8 cellular contexts compared by ENCODE assay signal in the genomic region with DNA sequence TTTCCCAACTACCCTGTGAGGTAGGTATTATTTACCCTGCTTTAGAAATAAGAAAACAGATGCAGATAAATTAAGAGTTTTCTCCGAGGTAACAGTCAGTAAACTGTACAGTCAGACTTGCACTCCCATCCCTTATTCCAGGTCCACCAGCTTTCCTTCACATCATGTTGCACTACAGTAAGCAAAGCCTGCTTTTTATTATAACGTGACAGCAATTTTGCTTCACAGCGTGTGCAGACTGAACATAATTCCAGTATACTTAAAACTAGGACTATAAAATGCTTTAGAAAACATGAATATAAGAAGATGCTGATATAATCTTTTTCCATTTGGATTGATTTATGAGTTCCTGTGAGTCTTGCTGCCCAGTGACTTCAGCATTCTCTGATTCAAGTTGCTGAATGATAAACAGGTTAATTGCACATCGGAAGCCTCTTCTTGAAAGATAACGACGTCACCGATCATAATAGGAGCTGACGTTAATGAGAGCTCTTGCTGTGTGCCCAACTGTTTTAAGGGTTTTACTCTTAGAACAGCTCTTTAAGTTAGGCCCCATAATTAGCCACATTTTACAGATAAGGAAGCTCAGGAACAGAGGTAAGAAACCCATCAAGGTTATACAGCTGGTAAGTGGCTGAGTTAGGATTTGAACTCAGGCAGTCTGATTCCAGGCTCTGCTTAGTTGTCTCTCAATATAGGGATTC. TPM values are rescaled to one million over a fixed set of nuclear protein-coding genes. Genes with fewer than 3 reads are reported as not detected.
DNase-seq lines count a peak whose midpoint lies in the region; ATAC-seq and TF ChIP-seq lines count a peak whose summit lies in the region.

No MANE protein-coding gene starts in this region.

- H3K9me3 Mint-ChIP-seq in activated T-helper 1 cell treated with anti-CD3 and anti-CD28 coated beads, Interleukin-12 subunit alpha, Interleukin-12 subunit beta, Interleukin-2, Interleukin-4 antibody, amounts not matched to agents 30 ng/mL and 10 ng/mL and 1 ng/mL, durations not matched to agents 14 hours and 24 hours and 36 hours = no peaks in the 10 kb centered on the region

- H3K4me1 Mint-ChIP-seq in activated T-helper 1 cell treated with anti-CD3 and anti-CD28 coated beads, Interleukin-12 subunit alpha, Interleukin-12 subunit beta, Interleukin-2, Interleukin-4 antibody, amounts not matched to agents 30 ng/mL and 10 ng/mL and 1 ng/mL, durations not matched to agents 14 hours and 24 hours and 36 hours (ENCODE audit: low read depth) = peaks cover 52% of the 10 kb centered on the region

- H3K4me3 Mint-ChIP-seq in activated T-helper 1 cell treated with anti-CD3 and anti-CD28 coated beads, Interleukin-12 subunit alpha, Interleukin-12 subunit beta, Interleukin-2, Interleukin-4 antibody, amounts not matched to agents 30 ng/mL and 10 ng/mL and 1 ng/mL, durations not matched to agents 14 hours and 24 hours and 36 hours = peak overlapping the region; percentile 91

- H3K36me3 ChIP-seq in iPS-20b (ENCODE audit: insufficient read depth, low read depth, low read length) = peaks cover 39% of the 10 kb centered on the region

- no peaks in the 10 kb centered on the region for H3K27me3 ChIP-seq in HL-60 (ENCODE audit: insufficient read depth, poor library complexity, severe bottlenecking)
- no peaks in the 10 kb centered on the region for H3K27me3 ChIP-seq in iPS-20b (ENCODE audit: insufficient read depth, low read length)

- DNase-seq in HL-60 (ENCODE audit: low read depth in 1 of 2, low spot score in 1 of 2) (peak in 1 of 2 experiments; percentile 49), substantia nigra (lab: John Stamatoyannopoulos, UW) (no peak), glomerular visceral epithelial cell (ENCODE audit: extremely low spot score) (no peak)
- DNase-seq in activated T-helper 1 cell treated with anti-CD3 and anti-CD28 coated beads, Interleukin-12 subunit alpha, Interleukin-12 subunit beta, Interleukin-2, Interleukin-4 antibody, amounts not matched to agents 30 ng/mL and 10 ng/mL and 1 ng/mL, durations not matched to agents 14 hours and 24 hours and 36 hours (ENCODE audit: low spot score) = no peak

- peak overlapping the region; percentile 93 for H3K9ac ChIP-seq in iPS-20b (ENCODE audit: low read depth, low read length)

- peaks cover 8% of the 10 kb centered on the region; the same call in 1 of the 2 replicates for H3K4me1 ChIP-seq in iPS-20b (ENCODE audit: insufficient read depth, low read length)

- H3K9me3 ChIP-seq in iPS-20b (ENCODE audit: insufficient read depth, low read depth, low read length) = no peaks in the 10 kb centered on the region

- H3K36me3 Mint-ChIP-seq in activated T-helper 1 cell treated with anti-CD3 and anti-CD28 coated beads, Interleukin-12 subunit alpha, Interleukin-12 subunit beta, Interleukin-2, Interleukin-4 antibody, amounts not matched to agents 30 ng/mL and 10 ng/mL and 1 ng/mL, durations not matched to agents 14 hours and 24 hours and 36 hours (ENCODE audit: low read depth) = peaks cover 32% of the 10 kb centered on the region

- intact Hi-C loops in activated T-helper 1 cell treated with anti-CD3 and anti-CD28 coated beads, Interleukin-12 subunit alpha, Interleukin-12 subunit beta, Interleukin-2, Interleukin-4 antibody, amounts not matched to agents 30 ng/mL and 10 ng/mL and 1 ng/mL, durations not matched to agents 14 hours and 24 hours and 36 hours (cut with micrococcal nuclease) = loop anchor here (1.0 to 10.0 kb wide), 8 partner anchors 17 to 823 kb away; partner anchors contain the start of genes RFFL, SLFN11 and TAF15

- H3K27ac ChIP-seq in C4-2B = peak overlapping the region; percentile 95
- H3K27ac ChIP-seq in HL-60 (replicated peaks) = peak overlapping the region; percentile 97
- peak overlapping the region; percentile 93 for H3K27ac ChIP-seq in iPS-20b (ENCODE audit: low read length)
- peak overlapping the region; percentile 70 for H3K27ac ChIP-seq in substantia nigra (ENCODE audit: low read depth, low read length, poor library complexity, severe bottlenecking)

- no peak for ATAC-seq in HG02610 (IDR thresholded peaks at IDR 0.05; ENCODE audit: unreplicated experiment)
- no peak for ATAC-seq in GM18907 (IDR thresholded peaks at IDR 0.05; ENCODE audit: unreplicated experiment)

- no peak for TF ChIP-seq CTCF in C4-2B (conservative IDR thresholded peaks at IDR 0.05)
- no peak for TF ChIP-seq CTCF in HL-60 (IDR thresholded peaks at IDR 0.05; ENCODE audit: insufficient read depth, low read length)

- peak overlapping the region; percentile 96 for H3K27ac Mint-ChIP-seq in activated T-helper 1 cell treated with anti-CD3 and anti-CD28 coated beads, Interleukin-12 subunit alpha, Interleukin-12 subunit beta, Interleukin-2, Interleukin-4 antibody, amounts not matched to agents 30 ng/mL and 10 ng/mL and 1 ng/mL, durations not matched to agents 14 hours and 24 hours and 36 hours

- H3K27me3 Mint-ChIP-seq in activated T-helper 1 cell treated with anti-CD3 and anti-CD28 coated beads, Interleukin-12 subunit alpha, Interleukin-12 subunit beta, Interleukin-2, Interleukin-4 antibody, amounts not matched to agents 30 ng/mL and 10 ng/mL and 1 ng/mL, durations not matched to agents 14 hours and 24 hours and 36 hours (ENCODE audit: insufficient read depth) = no peaks in the 10 kb centered on the region

- peak overlapping the region; percentile 59 for H3K4me3 ChIP-seq in HL-60 (replicated peaks; ENCODE audit: insufficient read depth, low read length)
- H3K4me3 ChIP-seq in iPS-20b (ENCODE audit: low read length) = peak overlapping the region; percentile 82

RNA-seq across cellular contexts. Expression of gene LIG3, which starts 1.4 kb away (rescaled TPM):
- total RNA-seq in activated T-helper 1 cell treated with anti-CD3 and anti-CD28 coated beads, Interleukin-12 subunit alpha, Interleukin-12 subunit beta, Interleukin-2, Interleukin-4 antibody, amounts not matched to agents 30 ng/mL and 10 ng/mL and 1 ng/mL, durations not matched to agents 14 hours and 24 hours and 36 hours = 70.9 and 75.2 TPM in 2 replicates

RNA-seq across cellular contexts. Expression of gene ZNF830, which starts 20.4 kb away (rescaled TPM):
- 28.0 and 29.7 TPM in 2 replicates for total RNA-seq in activated T-helper 1 cell treated with anti-CD3 and anti-CD28 coated beads, Interleukin-12 subunit alpha, Interleukin-12 subunit beta, Interleukin-2, Interleukin-4 antibody, amounts not matched to agents 30 ng/mL and 10 ng/mL and 1 ng/mL, durations not matched to agents 14 hours and 24 hours and 36 hours

RNA-seq across cellular contexts. Expression of gene CCT6B, which starts 20.4 kb away (rescaled TPM):
- 0.96 and 1.0 TPM in 2 replicates for total RNA-seq in activated T-helper 1 cell treated with anti-CD3 and anti-CD28 coated beads, Interleukin-12 subunit alpha, Interleukin-12 subunit beta, Interleukin-2, Interleukin-4 antibody, amounts not matched to agents 30 ng/mL and 10 ng/mL and 1 ng/mL, durations not matched to agents 14 hours and 24 hours and 36 hours
